8 cellular contexts compared by ENCODE assay signal in the genomic region with DNA sequence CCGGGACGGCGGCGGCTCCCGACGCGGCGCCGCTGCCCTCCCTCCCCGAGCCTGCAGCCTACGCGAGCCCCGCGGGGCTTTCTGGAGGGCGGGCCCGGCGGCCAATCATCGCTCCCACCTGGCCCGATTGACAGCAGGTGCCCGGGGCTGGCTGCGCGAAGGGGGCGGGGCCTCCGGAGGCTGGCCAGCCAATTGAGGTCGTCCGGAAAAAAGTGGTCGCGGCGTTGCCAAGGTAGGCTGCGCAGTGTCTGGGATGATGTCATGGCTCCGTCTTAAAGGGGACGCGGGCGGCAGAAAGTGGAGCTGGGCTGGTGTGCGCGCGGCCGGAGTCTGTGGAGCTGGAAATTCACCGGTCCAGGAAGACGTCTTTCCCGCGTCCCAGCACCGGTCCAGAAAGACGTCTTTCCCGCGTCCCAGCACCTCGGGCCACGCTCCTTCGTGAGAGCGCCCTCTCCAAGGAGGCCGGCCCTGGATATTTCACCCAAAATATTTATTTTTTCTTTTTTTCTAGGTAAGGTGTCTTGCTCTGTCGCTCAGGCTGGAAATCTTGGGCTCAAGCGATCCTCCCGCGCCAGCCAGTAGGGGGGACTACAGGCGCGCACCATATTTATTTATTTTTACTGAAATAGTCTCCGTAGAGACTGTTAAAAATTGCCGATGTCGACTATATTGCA. TPM values are rescaled to one million over a fixed set of nuclear protein-coding genes. Genes with fewer than 3 reads are reported as not detected.
DNase-seq lines count a peak whose midpoint lies in the region; ATAC-seq and TF ChIP-seq lines count a peak whose summit lies in the region.

A gene (minus strand): TSS at position 83 of the 674 bp plus-strand sequence. CDS start 154 bp downstream, outside the sequence.

- peak; percentile 97 for TF ChIP-seq POLR2A in prostate gland (IDR thresholded peaks at IDR 0.05)

- ATAC-seq in GM18499 (IDR thresholded peaks at IDR 0.05; ENCODE audit: insufficient read depth, unreplicated experiment) = peak; percentile 70
- peak; percentile 82 for ATAC-seq in HG02943 (IDR thresholded peaks at IDR 0.05; ENCODE audit: low read depth, unreplicated experiment)
- peak; percentile 94 for ATAC-seq in left ventricle myocardium superior

- H3K27ac ChIP-seq in angular gyrus (ENCODE audit: low read depth, low read length) (peak within 1 kb of the TSS; percentile 94), prostate gland (peak within 1 kb of the TSS; percentile 93 to 95), urinary bladder (ENCODE audit: low read depth) (peak within 1 kb of the TSS; percentile 94)

- H3K36me3 ChIP-seq in prostate gland (no peaks in the 10 kb centered on the region), urinary bladder (ENCODE audit: insufficient read depth) (no peaks in the 10 kb centered on the region)

- TF ChIP-seq CTCF in prostate gland (IDR thresholded peaks at IDR 0.05) = peak in 3 of 4 experiments; percentile 31 to 69 (median 61)

- no peaks in the 10 kb centered on the region for H3K9me3 ChIP-seq in prostate gland

- intact Hi-C loops in left ventricle myocardium superior (cut with micrococcal nuclease) = no loop called here
- intact Hi-C loops in prostate gland (cut with DNase I) = loop anchor here (1.0 to 10.0 kb wide), 2 partner anchors 18 to 331 kb away; a partner anchor contains a TSS

- peak within 1 kb of the TSS; percentile 69 to 82 for H3K4me3 ChIP-seq in prostate gland
- peak within 1 kb of the TSS; percentile 93 for H3K4me3 ChIP-seq in urinary bladder (ENCODE audit: low read depth, low read length)

- H3K4me1 ChIP-seq in prostate gland (replicated peaks) (peaks cover 14% of the 10 kb centered on the region), urinary bladder (ENCODE audit: insufficient read depth) (no peaks in the 10 kb centered on the region)

- H3K27me3 ChIP-seq in prostate gland (replicated peaks; ENCODE audit: insufficient read depth) = no peaks in the 10 kb centered on the region

- DNase-seq in NCI-H187 (lab: John Stamatoyannopoulos, UW) (peak; percentile 85 to 96), T-helper 2 cell (peak; percentile 95 to 99 (median 98)), left ventricle myocardium superior (peak; percentile 98), prostate gland (ENCODE audit: low spot score) (peak; percentile 98)

- under 1% methylated on average over 54 of the region's 60 CpGs for WGBS in prostate gland
- under 1% methylated on average over 60 of the region's 60 CpGs for WGBS in urinary bladder

RNA-seq across cellular contexts. Expression of the gene that starts here (rescaled TPM):
- total RNA-seq in left ventricle myocardium superior (60.1 TPM), prostate gland (100 to 1,000 TPM in 1 of 2 donors, 10 to 100 TPM in 1; 80.5 to 102 TPM), urinary bladder (34.8 TPM)
- 93.2 TPM for polyA plus RNA-seq in urinary bladder

Comparison
In these comparisons a context has a peak if more than half of its experiments do, and no peak if none do; other contexts are left out.
1. Peak in every context shown above with its lines: DNase-seq, ATAC-seq, H3K4me3 ChIP-seq and H3K27ac ChIP-seq.